ENCODE assay signal across 8 cellular contexts in genomic region chr16:4317471-4318170, GRCh38. TPM values are rescaled to one million over a fixed set of nuclear protein-coding genes. Genes with fewer than 3 reads are reported as not detected.
DNase-seq lines count a peak whose midpoint lies in the region; ATAC-seq and TF ChIP-seq lines count a peak whose summit lies in the region.

No MANE protein-coding gene starts in this region.

- no peak overlapping the region for H2AFZ ChIP-seq in DND-41 (ENCODE audit: low read depth, low read length)

- no peaks in the 10 kb centered on the region for H3K79me2 ChIP-seq in DND-41 (ENCODE audit: insufficient read depth, low read length)

- no peak overlapping the region for H3K27ac Mint-ChIP-seq in T-cell

- no peak overlapping the region for H3K27ac ChIP-seq in DND-41 (ENCODE audit: low read length)
- H3K27ac ChIP-seq in gastroesophageal sphincter, result peak overlapping the region; percentile 48 to 100 (median 98)
- H3K27ac ChIP-seq in prostate gland, result peak overlapping the region; percentile 81 to 86

- H3K4me2 ChIP-seq in DND-41 (ENCODE audit: insufficient read depth, low read length), result peak overlapping the region; percentile 97

- no peaks in the 10 kb centered on the region for H3K9me3 Mint-ChIP-seq in T-cell

- H3K27me3 ChIP-seq in DND-41 (ENCODE audit: insufficient read depth, low read length, poor library complexity), result peaks cover 15% of the 10 kb centered on the region
- no peaks in the 10 kb centered on the region for H3K27me3 ChIP-seq in gastroesophageal sphincter
- no peaks in the 10 kb centered on the region for H3K27me3 ChIP-seq in prostate gland (replicated peaks; ENCODE audit: insufficient read depth)

- no peak overlapping the region for H3K9ac ChIP-seq in DND-41 (ENCODE audit: low read depth, low read length)

- no peaks in the 10 kb centered on the region for H3K9me3 ChIP-seq in DND-41 (ENCODE audit: insufficient read depth, low read length, severe bottlenecking)
- H3K9me3 ChIP-seq in gastroesophageal sphincter, result no peaks in the 10 kb centered on the region
- H3K9me3 ChIP-seq in prostate gland, result no peaks in the 10 kb centered on the region

- H3K4me3 Mint-ChIP-seq in T-cell, result peak overlapping the region in 2 of 3 donors; percentile 39 to 48

- TF ChIP-seq EP300 in gastroesophageal sphincter (IDR thresholded peaks at IDR 0.05), result no peak

- CTCF ChIA-PET in T-cell (lab: Charles Lee), result no interaction called here

- intact Hi-C loops in prostate gland (cut with DNase I), result loop anchor here (5.0 kb wide), 1 partner anchor 45 kb away; the partner anchor contains the start of gene TFAP4

- H3K4me3 ChIP-seq in DND-41 (ENCODE audit: low read depth in 1 of 2, low read length in 2 of 2) (no peak overlapping the region), gastroesophageal sphincter (peak overlapping the region; percentile 54 to 89), prostate gland (peak overlapping the region; percentile 53 to 63)

- TF ChIP-seq CTCF in DND-41 (IDR thresholded peaks at IDR 0.05; ENCODE audit: borderline replicate concordance, extremely low read depth, low read length, poor library complexity, severe bottlenecking), result no peak
- no peak for TF ChIP-seq CTCF in gastroesophageal sphincter (IDR thresholded peaks at IDR 0.05)
- TF ChIP-seq CTCF in prostate gland (IDR thresholded peaks at IDR 0.05), result no peak

- no peaks in the 10 kb centered on the region for H3K36me3 ChIP-seq in DND-41 (ENCODE audit: insufficient read depth, low read length)
- no peaks in the 10 kb centered on the region for H3K36me3 ChIP-seq in gastroesophageal sphincter
- no peaks in the 10 kb centered on the region for H3K36me3 ChIP-seq in prostate gland

- no peak for ATAC-seq in DND-41 (ENCODE audit: insufficient read depth, low read depth)
- no peak for ATAC-seq in T-cell (replicated peaks in 1 of 4)
- no peak for ATAC-seq in gastroesophageal sphincter

- peaks cover 12 to 17% (median 16%) of the 10 kb centered on the region in 3 donors for H3K4me1 Mint-ChIP-seq in T-cell

- H4K20me1 ChIP-seq in DND-41 (ENCODE audit: insufficient read depth, low read length), result peaks cover 40% of the 10 kb centered on the region

- peaks cover 10 to 13% of the 10 kb centered on the region in 2 donors for H3K27me3 Mint-ChIP-seq in T-cell

- POLR2A ChIA-PET in T-cell (lab: Charles Lee), result no interaction called here

- no peak for TF ChIP-seq POLR2A in gastroesophageal sphincter (IDR thresholded peaks at IDR 0.05)
- no peak for TF ChIP-seq POLR2A in prostate gland (IDR thresholded peaks at IDR 0.05)

- H3K4me1 ChIP-seq in DND-41 (ENCODE audit: insufficient read depth, low read length) (peaks cover 18% of the 10 kb centered on the region), gastroesophageal sphincter (peaks cover 0 to 90% (median 57%) of the 10 kb centered on the region in 3 donors), prostate gland (replicated peaks) (peaks cover 11% of the 10 kb centered on the region)

- no peaks in the 10 kb centered on the region for H3K36me3 Mint-ChIP-seq in T-cell

- WGBS in gastroesophageal sphincter (ENCODE audit: low coverage in 1 of 2), 2 donors, result 67% methylated on average over 1 of the region's 9 CpGs; no CpG with 5 or more reads in 1 of the 2 donors
- 28% methylated on average over 9 of the region's 9 CpGs for WGBS in prostate gland

- DNase-seq in DND-41 (no peak), T-cell (no peak), prostate gland (ENCODE audit: low spot score) (no peak), Kasumi-1 (lab: John Stamatoyannopoulos, UW) (no peak), HPDE6-E6E7 (ENCODE audit: extremely low spot score) (no peak)
- no peak for DNase-seq in stimulated activated CD4-positive, alpha-beta T cell treated with anti-CD3 and anti-CD28 coated beads, Interleukin-4, amount 100 ng/mL, for 1 hour
- no peak for DNase-seq in activated CD8-positive, alpha-beta memory T cell treated with anti-CD3 and anti-CD28 coated beads for 24 hours

RNA-seq across cellular contexts. Expression of gene GLIS2, which starts 1.8 kb away (rescaled TPM):
- under 1 TPM in 3 of 5 donors, not detected in 2; 0.18 to 0.20 (median 0.19) TPM for total RNA-seq in T-cell
- 10 to 100 TPM in 1 of 4 donors, 1 to 10 TPM in 3; 5.7 to 26.9 (median 7.9) TPM for total RNA-seq in gastroesophageal sphincter
- 10 to 100 TPM in 1 of 2 donors, 1 to 10 TPM in 1; 3.8 to 10.5 TPM for total RNA-seq in prostate gland

RNA-seq across cellular contexts. Expression of gene PAM16, which starts 33.5 kb away (rescaled TPM):
- total RNA-seq in T-cell (10 to 100 TPM; 41.2 to 53.7 (median 47.4) TPM), gastroesophageal sphincter (10 to 100 TPM; 26.0 to 37.3 (median 34.7) TPM), prostate gland (100 to 1,000 TPM in 1 of 2 donors, 10 to 100 TPM in 1; 28.6 to 100 TPM)

RNA-seq across cellular contexts. Expression of gene TFAP4, which starts 44.8 kb away (rescaled TPM):
- total RNA-seq in T-cell (10 to 100 TPM; 15.1 to 35.2 (median 34.6) TPM), gastroesophageal sphincter (1 to 10 TPM; 3.3 to 5.9 (median 4.7) TPM), prostate gland (10 to 100 TPM in 1 of 2 donors, 1 to 10 TPM in 1; 9.0 to 12.8 TPM)

RNA-seq across cellular contexts. Expression of gene VASN, which starts 54.0 kb away (rescaled TPM):
- total RNA-seq in T-cell (under 1 TPM; 0.38 to 0.89 (median 0.56) TPM), gastroesophageal sphincter (10 to 100 TPM in 3 of 4 donors, 1 to 10 TPM in 1; 6.8 to 35.8 (median 19.9) TPM), prostate gland (10 to 100 TPM; 13.1 to 97.4 TPM)

Comparison
In these comparisons a context has a peak if more than half of its experiments do, and no peak if none do; other contexts are left out.
1. H3K4me3 ChIP-seq: peak in gastroesophageal sphincter (2 of 2) and prostate gland (2 of 2); none in DND-41 (0 of 2).